In the genomic region with DNA sequence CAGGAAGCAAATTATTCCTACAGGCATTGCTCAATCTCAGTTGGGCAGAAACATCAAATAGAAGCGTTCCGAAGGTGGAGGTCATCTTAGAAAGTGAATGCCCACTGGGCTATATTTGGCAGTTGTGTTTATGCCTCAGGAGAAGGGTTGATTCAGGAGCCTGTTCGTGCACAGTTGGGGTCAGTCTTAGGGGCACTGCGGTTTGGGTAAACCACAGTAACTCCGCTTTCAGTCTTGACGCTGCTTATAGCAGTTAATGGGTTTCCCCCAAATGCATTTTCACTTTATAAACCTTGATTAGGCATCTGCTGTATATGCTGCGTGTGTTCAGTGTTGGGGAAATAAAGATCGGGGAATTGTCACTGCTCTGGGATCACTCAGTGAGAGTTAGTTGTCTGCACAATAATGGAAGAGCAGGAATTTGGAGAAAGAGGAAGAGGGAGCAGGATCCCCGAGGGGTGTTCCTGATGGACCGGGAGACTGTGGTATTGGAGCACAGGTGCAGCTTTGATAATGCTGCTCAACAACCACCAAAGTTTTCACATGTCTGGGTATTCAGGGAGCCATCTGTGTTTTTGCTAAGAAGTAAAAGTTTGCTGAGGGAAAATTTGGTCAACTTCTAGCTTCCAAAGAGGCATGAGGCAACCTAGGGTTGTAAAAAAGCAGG, we compare ENCODE assay signal across 18 cellular contexts.
DNase-seq lines count a peak whose midpoint lies in the region; ATAC-seq, FAIRE-seq and TF ChIP-seq lines count a peak whose summit lies in the region.
"Had no signal": no experiment of that assay in that cellular context is flagged by ENCODE, and none has a peak within 500 bp of the region (broad histone marks: within the 10 kb centered on the region; RNA-seq: fewer than 3 reads in every experiment).

No MANE protein-coding gene starts in this region.

- no peak overlapping the region for H3K4me2 ChIP-seq in K562 (ENCODE audit: insufficient read depth, low read length)

- no peak for TF ChIP-seq EP300 in K562 (IDR thresholded peaks at IDR 0.05; ENCODE audit: low read length)

- H2AFZ ChIP-seq in K562 (ENCODE audit: low read depth, low read length), result no peak overlapping the region

- WGBS in K562 (ENCODE audit: insufficient coverage, low coverage, missing lambda C conversion rate), result under 1% methylated on average over 10 of the region's 10 CpGs

- H3K79me2 ChIP-seq in K562 (ENCODE audit: control insufficient read depth, insufficient read depth, low read length), result no peaks in the 10 kb centered on the region

- no TSS peak for BruUV-seq in K562 (replicated peaks; lab: Mats Ljungman, UMichigan)

- H3K36me3 ChIP-seq in K562 (ENCODE audit: control insufficient read depth, insufficient read depth, low read length) (no peaks in the 10 kb centered on the region), mucosa of descending colon (ENCODE audit: low read depth) (no peaks in the 10 kb centered on the region)

- H3K27ac ChIP-seq in K562 (ENCODE audit: extremely low read depth, low read depth, low read length), result no peak overlapping the region
- H3K27ac ChIP-seq: SK-N-MC had no signal

- TF ChIP-seq RAD21 in K562 (CRISPR knock-in tag; conservative IDR thresholded peaks at IDR 0.05 in 1 of 2, IDR thresholded peaks at IDR 0.05 in 1 of 2), result no peak

- DNase-seq in K562 (ENCODE audit: extremely low read depth in 1 of 4, low spot score in 3 of 4) (no peak), dedifferentiated amniotic fluid mesenchymal stem cell (ENCODE audit: extremely low spot score) (no peak), kidney glomerular epithelial cell (lab: John Stamatoyannopoulos, UW) (no peak), DMS153 treated with DMSO at 0.1 percent for 48 hours (lab: John Stamatoyannopoulos, UW; ENCODE audit: unreplicated experiment) (no peak), mucosa of descending colon (no peak)
- DNase-seq: activated B cell treated with CpG ODN at 0.5 μM for 24 hours; activated T-cell treated with anti-CD3 and anti-CD28 coated beads, Interleukin-2, amount 50 U/mL, for 4 hours; dermis blood vessel endothelial cell; islet precursor cell; NCI-H1417 treated with DMSO at 0.1 percent for 48 hours; NCI-H82; retina; stimulated activated CD4-positive, alpha-beta T cell treated with anti-CD3 and anti-CD28 coated beads, Interleukin-4, amount 100 ng/mL, for 24 hours; stimulated activated naive CD8-positive, alpha-beta T cell treated with anti-CD3 and anti-CD28 coated beads, Interleukin-15, amount 100 ng/mL, for 72 hours had no signal

- in situ Hi-C loops in K562 (cut with MboI), result no loop called here

- CTCF ChIA-PET in K562 (lab: Yijun Ruan, JAX; ENCODE audit: low intra/inter-chr PET ratio), result no interaction called here

- POLR2A ChIA-PET in K562 (lab: Yijun Ruan, JAX), result interaction anchor here (0.6 to 0.7 kb wide), 3 partner anchors 115 to 732 kb away, joined by 3 to 4 read pairs (median 3); no protein-coding TSS in a partner anchor

- intact Hi-C loops in K562 (cut with micrococcal nuclease), result no loop called here
- intact Hi-C loops in mucosa of descending colon (cut with DNase I, micrococcal nuclease), result loop anchor here in 1 of 2 donors (10.0 kb wide), 1 partner anchor 480 kb away; no protein-coding TSS in a partner anchor

- no peak for FAIRE-seq in K562 (lab: Jason Lieb, UNC)

- ATAC-seq in GM18907 (IDR thresholded peaks at IDR 0.05; ENCODE audit: unreplicated experiment) (peak; percentile 69), GM21576 (IDR thresholded peaks at IDR 0.05; ENCODE audit: unreplicated experiment) (peak; percentile 51), HG03342 (IDR thresholded peaks at IDR 0.05; ENCODE audit: unreplicated experiment) (peak; percentile 36), K562 (no peak), mucosa of descending colon (no peak)
- ATAC-seq: activated T-cell treated with anti-CD3 and anti-CD28 coated beads, Interleukin-2, amount 50 U/mL, for 4 hours; stimulated activated naive CD8-positive, alpha-beta T cell treated with anti-CD3 and anti-CD28 coated beads, Interleukin-15, amount 100 ng/mL, for 72 hours had no signal

- H3K9me3 ChIP-seq in K562 (replicated peaks; ENCODE audit: control insufficient read depth, insufficient read depth, low read depth, low read length) (no peaks in the 10 kb centered on the region), mucosa of descending colon (no peaks in the 10 kb centered on the region)

- no peaks in the 10 kb centered on the region for H3K9me1 ChIP-seq in K562 (ENCODE audit: control insufficient read depth, insufficient read depth, low read length)

- no peak overlapping the region for H3K9ac ChIP-seq in K562 (ENCODE audit: insufficient read depth in 1 of 2, low read depth in 2 of 2, low read length in 2 of 2)

- TF ChIP-seq CTCF in K562 (IDR thresholded peaks at IDR 0.05 in 2 of 3, conservative IDR thresholded peaks at IDR 0.05 in 1 of 3; ENCODE audit: insufficient read depth in 2 of 3, low read depth in 1 of 3, low read length in 3 of 3), result no peak
- TF ChIP-seq CTCF in mucosa of descending colon (IDR thresholded peaks at IDR 0.05), result no peak

- H3K4me3 ChIP-seq in K562, result no peak overlapping the region
- no peak overlapping the region for H3K4me3 ChIP-seq in mucosa of descending colon
- H3K4me3 ChIP-seq: SK-N-MC had no signal

- H4K20me1 ChIP-seq in K562 (replicated peaks; ENCODE audit: control insufficient read depth, insufficient read depth, low read length), result no peaks in the 10 kb centered on the region

- peaks cover 5 to 49% of the 10 kb centered on the region in 2 experiments; a peak in 3 of 5 replicates for H3K27me3 ChIP-seq in K562 (ENCODE audit: control insufficient read depth in 2 of 2, insufficient read depth in 2 of 2, low read length in 2 of 2)

- no peak for TF ChIP-seq POLR2A in K562 (conservative IDR thresholded peaks at IDR 0.05)

- H3K4me1 ChIP-seq in K562 (replicated peaks in 1 of 2; ENCODE audit: control insufficient read depth in 2 of 2, insufficient read depth in 2 of 2, low read length in 2 of 2) (peaks cover 0 to 5% of the 10 kb centered on the region in 2 experiments; a peak in 1 of 5 replicates), mucosa of descending colon (ENCODE audit: low read depth) (no peaks in the 10 kb centered on the region)

TF ChIP-seq in K562, 482 proteins besides CTCF, POLR2A, EP300 and RAD21:
- TF ChIP-seq MTF1 (CRISPR knock-in tag; IDR thresholded peaks at IDR 0.05; ENCODE audit: borderline replicate concordance) (no peak), SPI1 (IDR thresholded peaks at IDR 0.05; ENCODE audit: borderline replicate concordance, low read depth, low read length) (0 out of 2 replicates have a peak, but pooled peaks have one; percentile 7), FIP1L1 (IDR thresholded peaks at IDR 0.05; ENCODE audit: low read depth, low read length, poor library complexity, severe bottlenecking) (no peak), LARP7 (IDR thresholded peaks at IDR 0.05) (no peak), WHSC1 (IDR thresholded peaks at IDR 0.05; ENCODE audit: low read length) (no peak), NR1H2 (CRISPR knock-in tag; IDR thresholded peaks at IDR 0.05) (no peak), CEBPG (CRISPR knock-in tag; IDR thresholded peaks at IDR 0.05) (no peak), CEBPG (tag; conservative IDR thresholded peaks at IDR 0.05 in 1 of 2, IDR thresholded peaks at IDR 0.05 in 1 of 2) (0 out of 4 replicates have a peak, but pooled peaks of 1 of the 2 experiments have one; percentile 26), CCNT2 (IDR thresholded peaks at IDR 0.05; ENCODE audit: borderline replicate concordance, extremely low read depth, insufficient read length, low read depth, low read length) (no peak), ZNF133 (CRISPR knock-in tag; IDR thresholded peaks at IDR 0.05) (no peak), TRIM24 (IDR thresholded peaks at IDR 0.05) (no peak), KLF1 (tag; IDR thresholded peaks at IDR 0.05) (no peak), RB1 (IDR thresholded peaks at IDR 0.05; ENCODE audit: low read depth) (no peak), NFATC3 (IDR thresholded peaks at IDR 0.05) (no peak), FOXK1 (CRISPR knock-in tag; IDR thresholded peaks at IDR 0.05; ENCODE audit: borderline replicate concordance) (no peak)
- TF ChIP-seq, protein P1, sequence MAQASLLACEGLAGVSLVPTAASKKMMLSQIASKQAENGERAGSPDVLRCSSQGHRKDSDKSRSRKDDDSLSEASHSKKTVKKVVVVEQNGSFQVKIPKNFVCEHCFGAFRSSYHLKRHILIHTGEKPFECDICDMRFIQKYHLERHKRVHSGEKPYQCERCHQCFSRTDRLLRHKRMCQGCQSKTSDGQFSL (CRISPR knock-in tag; IDR thresholded peaks at IDR 0.05), result no peak
- TF ChIP-seq, protein P1 (tag; IDR thresholded peaks at IDR 0.05), result no peak

Comparison
In these comparisons a context has a peak if more than half of its experiments do, and no peak if none do; other contexts are left out.
1. ATAC-seq: peak in GM18907 (single experiment), GM21576 (single experiment) and HG03342 (single experiment); none in K562 (single experiment) and mucosa of descending colon (single experiment).